Comparison of ENCODE assay signal across 11 cellular contexts in genomic region chr18:31497404-31497710, GRCh38. TPM values are rescaled to one million over a fixed set of nuclear protein-coding genes. Genes with fewer than 3 reads are reported as not detected.
DNase-seq lines count a peak whose midpoint lies in the region; ATAC-seq, FAIRE-seq and TF ChIP-seq lines count a peak whose summit lies in the region.
"Had no signal": no experiment of that assay in that cellular context is flagged by ENCODE, and none has a peak within 500 bp of the region (broad histone marks: within the 10 kb centered on the region; RNA-seq: fewer than 3 reads in every experiment).

No MANE protein-coding gene starts in this region.

- no TSS peak for BruUV-seq in K562 (replicated peaks; lab: Mats Ljungman, UMichigan)

- in situ Hi-C loops in HAP-1 (cut with MboI; ENCODE audit: low sequenced_read_pairs) (no loop called here), K562 (cut with MboI) (no loop called here)

- no peak for TF ChIP-seq CTCF in K562 (IDR thresholded peaks at IDR 0.05 in 2 of 3, conservative IDR thresholded peaks at IDR 0.05 in 1 of 3; ENCODE audit: insufficient read depth in 2 of 3, low read depth in 1 of 3, low read length in 3 of 3)
- no peak for TF ChIP-seq CTCF in kidney (IDR thresholded peaks at IDR 0.05; ENCODE audit: borderline replicate concordance, extremely low read depth, insufficient read depth)

- no peaks in the 10 kb centered on the region for H3K27me3 ChIP-seq in HAP-1 (ENCODE audit: low read depth)
- H3K27me3 ChIP-seq in K562 (ENCODE audit: control insufficient read depth in 2 of 2, insufficient read depth in 2 of 2, low read length in 2 of 2) = no peaks in the 10 kb centered on the region
- peaks cover 0 to 10% of the 10 kb centered on the region in 2 donors for H3K27me3 ChIP-seq in small intestine (ENCODE audit: control insufficient read depth in 2 of 2, insufficient read depth in 2 of 2, low read length in 2 of 2)
- H3K27me3 ChIP-seq in Karpas-422 (ENCODE audit: low read length) = no peaks in the 10 kb centered on the region

- no peak for ATAC-seq in K562
- ATAC-seq in HG03108 (IDR thresholded peaks at IDR 0.05; ENCODE audit: unreplicated experiment) = no peak

- H3K27ac ChIP-seq in K562 (ENCODE audit: extremely low read depth, low read depth, low read length) (peak overlapping the region; percentile 80; the same call in 1 of the 3 replicates), kidney (ENCODE audit: low read depth in 2 of 2, low read length in 2 of 2) (peak overlapping the region; percentile 78 to 80), small intestine (ENCODE audit: low read depth in 1 of 2, low read length in 1 of 2) (peak overlapping the region; percentile 86 to 98), Karpas-422 (ENCODE audit: low read length) (no peak overlapping the region)

- no peaks in the 10 kb centered on the region for H3K9me2 ChIP-seq in Karpas-422 (replicated peaks; ENCODE audit: insufficient read depth, low read length)

- H3K4me2 ChIP-seq in K562 (ENCODE audit: insufficient read depth, low read length) (peak overlapping the region; percentile 79), Karpas-422 (ENCODE audit: low read depth, low read length, poor library complexity, severe bottlenecking) (no peak overlapping the region)

- FAIRE-seq in K562 (lab: Jason Lieb, UNC) = no peak
- no peak for FAIRE-seq in kidney (lab: Jason Lieb, UNC)
- FAIRE-seq in small intestine (lab: Jason Lieb, UNC) = no peak

- H3K79me2 ChIP-seq in K562 (ENCODE audit: control insufficient read depth, insufficient read depth, low read length) (peaks cover 40% of the 10 kb centered on the region), Karpas-422 (ENCODE audit: low read length) (no peaks in the 10 kb centered on the region)

- DNase-seq in HAP-1 (ENCODE audit: low spot score in 2 of 2) = no peak
- DNase-seq in K562 (ENCODE audit: extremely low read depth in 1 of 4, low spot score in 3 of 4) = peak in 1 of 4 experiments; percentile 49
- DNase-seq in kidney = no peak
- DNase-seq in small intestine = no peak
- DNase-seq in erythroblast (lab: John Stamatoyannopoulos, UW) = no peak
- no peak for DNase-seq in mesenteric fat pad (ENCODE audit: low spot score)
- no peak for DNase-seq in Karpas-422
- DNase-seq: activated CD4-positive, alpha-beta T cell treated with anti-CD3 and anti-CD28 coated beads for 1 hour had no signal

- no peaks in the 10 kb centered on the region for H4K20me1 ChIP-seq in K562 (replicated peaks; ENCODE audit: control insufficient read depth, insufficient read depth, low read length)
- no peaks in the 10 kb centered on the region for H4K20me1 ChIP-seq in Karpas-422 (ENCODE audit: insufficient read depth, low read depth, low read length)

- WGBS in K562 (ENCODE audit: insufficient coverage, low coverage, missing lambda C conversion rate) = 13% methylated on average over 13 of the region's 13 CpGs
- 4 to 22% (median 13%) methylated on average over 13 of the region's 13 CpGs for WGBS in small intestine, 3 donors

- POLR2A ChIA-PET in K562 (lab: Yijun Ruan, JAX) = no interaction called here

- H3K4me1 ChIP-seq in HAP-1 (peaks cover 9% of the 10 kb centered on the region; the same call in 1 of the 2 replicates), K562 (replicated peaks in 1 of 2; ENCODE audit: control insufficient read depth in 2 of 2, insufficient read depth in 2 of 2, low read length in 2 of 2) (peaks cover 10 to 13% of the 10 kb centered on the region in 2 experiments; a peak in 4 of 5 replicates), kidney (ENCODE audit: control insufficient read depth in 1 of 2, insufficient read depth in 1 of 2, low read depth in 1 of 2, low read length in 2 of 2) (peaks cover 0 to 2% of the 10 kb centered on the region in 2 donors), small intestine (ENCODE audit: control insufficient read depth in 2 of 2, insufficient read depth in 1 of 2, low read depth in 1 of 2, low read length in 1 of 2) (peaks cover 2 to 4% of the 10 kb centered on the region in 2 donors), Karpas-422 (ENCODE audit: low read length) (peaks cover 32% of the 10 kb centered on the region)

- intact Hi-C loops in K562 (cut with micrococcal nuclease) (no loop called here), kidney (cut with DNase I) (no loop called here)

- 0 out of 2 replicates have a peak, but pooled peaks cover 4% of the 10 kb centered on the region for H3K36me3 ChIP-seq in HAP-1 (replicated peaks)
- H3K36me3 ChIP-seq in K562 (ENCODE audit: control insufficient read depth, insufficient read depth, low read length) = peaks cover 6% of the 10 kb centered on the region; the same call in 1 of the 3 replicates
- H3K36me3 ChIP-seq in kidney (ENCODE audit: control insufficient read depth in 1 of 2, insufficient read depth in 2 of 2, low read length in 2 of 2) = no peaks in the 10 kb centered on the region
- H3K36me3 ChIP-seq in small intestine (ENCODE audit: control insufficient read depth in 2 of 2, insufficient read depth in 2 of 2, low read length in 2 of 2) = no peaks in the 10 kb centered on the region
- H3K36me3 ChIP-seq in Karpas-422 (ENCODE audit: insufficient read depth, low read length) = no peaks in the 10 kb centered on the region

- H3K9ac ChIP-seq in K562 (ENCODE audit: insufficient read depth in 1 of 2, low read depth in 2 of 2, low read length in 2 of 2) (peak overlapping the region; percentile 80 to 100), kidney (ENCODE audit: low read length in 2 of 2) (peak overlapping the region in 1 of 2 donors; percentile 73), Karpas-422 (ENCODE audit: low read length) (no peak overlapping the region)

- 0 out of 2 replicates have a peak, but pooled peaks have one; percentile 9 for TF ChIP-seq EP300 in K562 (IDR thresholded peaks at IDR 0.05; ENCODE audit: low read length)

- no peak for TF ChIP-seq RAD21 in K562 (CRISPR knock-in tag; conservative IDR thresholded peaks at IDR 0.05 in 1 of 2, IDR thresholded peaks at IDR 0.05 in 1 of 2)

- H3K4me3 ChIP-seq in HAP-1 = peak overlapping the region; percentile 71
- H3K4me3 ChIP-seq in K562 = peak overlapping the region; percentile 87
- peak overlapping the region in 1 of 2 donors; percentile 58 for H3K4me3 ChIP-seq in kidney (ENCODE audit: low read length in 2 of 2)
- H3K4me3 ChIP-seq in small intestine (ENCODE audit: low read depth in 1 of 2, low read length in 2 of 2) = peak overlapping the region; percentile 54 to 66
- H3K4me3 ChIP-seq in Karpas-422 (ENCODE audit: low read length) = no peak overlapping the region

- H3K9me3 ChIP-seq in HAP-1 = no peaks in the 10 kb centered on the region
- no peaks in the 10 kb centered on the region for H3K9me3 ChIP-seq in K562 (replicated peaks; ENCODE audit: control insufficient read depth, insufficient read depth, low read depth, low read length)
- H3K9me3 ChIP-seq in kidney (ENCODE audit: control insufficient read depth in 1 of 2, low read length in 2 of 2) = no peaks in the 10 kb centered on the region
- H3K9me3 ChIP-seq in small intestine (ENCODE audit: control insufficient read depth, low read depth) = no peaks in the 10 kb centered on the region
- H3K9me3 ChIP-seq in Karpas-422 (ENCODE audit: low read length) = no peaks in the 10 kb centered on the region

- CTCF ChIA-PET in K562 (lab: Yijun Ruan, JAX; ENCODE audit: low intra/inter-chr PET ratio) = no interaction called here

- H3K9me1 ChIP-seq in K562 (ENCODE audit: control insufficient read depth, insufficient read depth, low read length) = no peaks in the 10 kb centered on the region

- TF ChIP-seq POLR2A in K562 (conservative IDR thresholded peaks at IDR 0.05) (no peak), erythroblast (IDR thresholded peaks at IDR 0.05; ENCODE audit: low read length) (no peak)

- H2AFZ ChIP-seq in K562 (ENCODE audit: low read depth, low read length) (peak overlapping the region; percentile 89), Karpas-422 (ENCODE audit: low read length) (no peak overlapping the region)

RNA-seq across cellular contexts. Expression of gene DSG2, which starts 0.6 kb away (rescaled TPM):
- 29.6 and 74.2 TPM in 2 replicates for total RNA-seq in K562 (2011; cell fraction: chromatin; rRNA removed; ENCODE audit: low replicate concordance)
- total RNA-seq in K562 (2011; cell fraction: nucleolus; rRNA removed) = 42.2 and 54.3 TPM in 2 replicates
- total RNA-seq in K562 (2011; cell fraction: nucleoplasm; rRNA removed) = 74.9 and 105 TPM in 2 replicates
- 22.2 and 26.5 TPM in 2 replicates for total RNA-seq in K562 (2014; rRNA removed)
- total RNA-seq in K562 (2014; rRNA removed; fragmentation: Illumina TruSeq; extraction: Trizol) = 50.1 and 53.9 TPM in 2 replicates
- total RNA-seq in K562 (2015; rRNA removed; fragmentation: Illumina TruSeq; extraction: Trizol) = 39.2 and 43.0 TPM in 2 replicates
- total RNA-seq in K562 (2021) = 41.3 and 43.0 TPM in 2 replicates
- polyA plus RNA-seq in K562 (2011; rRNA removed) = 67.9 and 68.6 TPM in 2 replicates
- 24.1 and 46.3 TPM in 2 replicates for polyA plus RNA-seq in K562 (2011; cell fraction: cytosol; rRNA removed)
- 8.7 and 14.5 TPM in 2 replicates for polyA plus RNA-seq in K562 (2011; cell fraction: nucleus; rRNA removed)
- polyA plus RNA-seq in K562 (2012) = 38.2 and 52.0 TPM in 2 replicates
- polyA plus RNA-seq in K562 (2014; fragmentation: Illumina TruSeq; extraction: Trizol) = 57.9 and 65.7 TPM in 2 replicates
- polyA plus RNA-seq in K562 (2014; fragmentation: Nextera tagmentation; extraction: Ambion mirVana) = 10 to 100 TPM; 16.9 to 22.6 TPM
- 34.1 and 40.8 TPM in 2 replicates for polyA plus RNA-seq in K562 (2014; rRNA removed)
- polyA minus RNA-seq in K562 (2011; rRNA and poly(A)+ RNA removed) = 77.8 and 96.7 TPM in 2 replicates
- 33.7 and 40.5 TPM in 2 replicates for polyA minus RNA-seq in K562 (2011; cell fraction: cytosol; rRNA and poly(A)+ RNA removed)
- 6.6 and 18.2 TPM in 2 replicates for polyA minus RNA-seq in K562 (2011; cell fraction: nucleus; rRNA and poly(A)+ RNA removed)
- total RNA-seq in kidney = 63.0 TPM
- 20.5 TPM for polyA plus RNA-seq in kidney (ENCODE audit: insufficient read depth, low read depth, low replicate concordance)
- polyA plus RNA-seq in small intestine = 10 to 100 TPM; 28.6 to 66.9 (median 28.9) TPM
- total RNA-seq in mesenteric fat pad = 32.9 TPM
- not detected in 2 replicates for total RNA-seq in Karpas-422 (2014; rRNA removed; shearing (Covaris generic); ENCODE audit: low replicate concordance)

RNA-seq across cellular contexts. Expression of gene DSG3, which starts 49.8 kb away (rescaled TPM):
- 0.18 TPM in 1 of 2 replicates, not detected in the other for total RNA-seq in K562 (2011; cell fraction: chromatin; rRNA removed; ENCODE audit: low replicate concordance)
- under 0.01 TPM in 1 of 2 replicates, not detected in the other for total RNA-seq in K562 (2011; cell fraction: nucleolus; rRNA removed)
- total RNA-seq in K562 (2011; cell fraction: nucleoplasm; rRNA removed) = 0.07 TPM in 1 of 2 replicates, not detected in the other
- total RNA-seq in K562 (2014; rRNA removed) (0.05 and 0.08 TPM in 2 replicates), K562 (2014; rRNA removed; fragmentation: Illumina TruSeq; extraction: Trizol) (0.11 and 0.13 TPM in 2 replicates), K562 (2015; rRNA removed; fragmentation: Illumina TruSeq; extraction: Trizol) (0.15 and 0.18 TPM in 2 replicates), K562 (2021) (0.07 and 0.18 TPM in 2 replicates), kidney (not detected), mesenteric fat pad (not detected)
- polyA plus RNA-seq in K562 (2011; rRNA removed) (0.01 and 0.06 TPM in 2 replicates), K562 (2014; fragmentation: Illumina TruSeq; extraction: Trizol) (0.07 and 0.08 TPM in 2 replicates), K562 (2014; fragmentation: Nextera tagmentation; extraction: Ambion mirVana) (under 1 TPM in 1 of 2 experiments, not detected in 1; 0.06 TPM), K562 (2014; rRNA removed) (0.04 TPM in 2 replicates), kidney (ENCODE audit: insufficient read depth, low read depth, low replicate concordance) (not detected), small intestine (1 to 10 TPM in 1 of 3 donors, under 1 TPM in 2; 0.27 to 2.5 (median 0.67) TPM)
- 0.01 TPM in 1 of 2 replicates, not detected in the other for polyA plus RNA-seq in K562 (2011; cell fraction: cytosol; rRNA removed)
- not detected in 2 replicates for polyA plus RNA-seq in K562 (2011; cell fraction: nucleus; rRNA removed)
- polyA plus RNA-seq in K562 (2012) = 0.13 and 0.24 TPM in 2 replicates
- polyA minus RNA-seq in K562 (2011; rRNA and poly(A)+ RNA removed) = 0.03 and 0.04 TPM in 2 replicates
- not detected in 2 replicates for polyA minus RNA-seq in K562 (2011; cell fraction: cytosol; rRNA and poly(A)+ RNA removed)
- polyA minus RNA-seq in K562 (2011; cell fraction: nucleus; rRNA and poly(A)+ RNA removed) = under 0.01 TPM in 1 of 2 replicates, not detected in the other
- total RNA-seq in Karpas-422 (2014; rRNA removed; shearing (Covaris generic); ENCODE audit: low replicate concordance) = not detected in 2 replicates
- total RNA-seq: HT1080, subcutaneous adipose tissue had no signal

Comparison
In these comparisons a context has a peak if more than half of its experiments do, and no peak if none do; other contexts are left out.
1. RNA of gene DSG2, which starts 0.6 kb away (total RNA-seq): 63.0 TPM in kidney (single experiment), 22.2 to 105 TPM in K562 and 32.9 TPM in mesenteric fat pad (single experiment); not detected in Karpas-422; every median in the first group is over 10 times any median in the second.